In genomic region chr11:47991894-47992293, GRCh38 we compare ENCODE assay signal across 12 cellular contexts. TPM values are rescaled to one million over a fixed set of nuclear protein-coding genes. Genes with fewer than 3 reads are reported as not detected.
A peak's percentile ranks its signal among the peaks of the same experiment; 100 is the strongest.
DNase-seq lines count a peak whose midpoint lies in the region; ATAC-seq, FAIRE-seq and TF ChIP-seq lines count a peak whose summit lies in the region.
"Had no signal": no experiment of that assay in that cellular context is flagged by ENCODE, and none has a peak within 500 bp of the region (broad histone marks: within the 10 kb centered on the region; RNA-seq: fewer than 3 reads in every experiment).

No MANE protein-coding gene starts in this region.

- H3K9me2 ChIP-seq in OCI-LY7 (ENCODE audit: insufficient read depth, low read length) = no peaks in the 10 kb centered on the region

- WGBS in endodermal cell (ENCODE audit: insufficient coverage in 1 of 2, insufficient read length in 1 of 2), 2 experiments = 97 to 100% methylated on average over 3 to 6 of the region's 6 CpGs
- 77 to 94% (median 88%) methylated on average over 6 of the region's 6 CpGs for WGBS in psoas muscle, 3 donors

- H3K4me3 Mint-ChIP-seq in activated CD4-positive, alpha-beta T cell treated with anti-CD3 and anti-CD28 coated beads, Interleukin-2, amount 10 ng/mL, durations not matched to agents 7 days and 5 days = no peak overlapping the region
- no peak overlapping the region for H3K4me3 Mint-ChIP-seq in activated CD4-positive, alpha-beta T cell treated with anti-CD3 and anti-CD28 coated beads, Interleukin-2, amount 10 ng/mL, durations not matched to agents 24 days and 14 days
- no peak overlapping the region for H3K4me3 Mint-ChIP-seq in endodermal cell

- H3K4me3 ChIP-seq in OCI-LY7 (ENCODE audit: low read depth, low read length, poor library complexity, severe bottlenecking) = peak overlapping the region; percentile 59
- no peak overlapping the region for H3K4me3 ChIP-seq in endodermal cell (ENCODE audit: low read length)
- H3K4me3 ChIP-seq in psoas muscle = no peak overlapping the region

- FAIRE-seq in GM19239 (lab: Jason Lieb, UNC) = no peak

- CTCF ChIA-PET in activated CD4-positive, alpha-beta T cell treated with anti-CD3 and anti-CD28 coated beads, Interleukin-2, amount 10 ng/mL, durations not matched to agents 7 days and 5 days (lab: Charles Lee) = interaction anchor here (0.7 to 2.3 kb wide), 4 partner anchors 8 to 117 kb away, joined by 3 to 7 read pairs (median 5); no protein-coding TSS in a partner anchor
- CTCF ChIA-PET in OCI-LY7 (lab: Charles Lee; ENCODE audit: unreplicated experiment) = no interaction called here

- no peaks in the 10 kb centered on the region for H3K27me3 Mint-ChIP-seq in activated CD4-positive, alpha-beta T cell treated with anti-CD3 and anti-CD28 coated beads, Interleukin-2, amount 10 ng/mL, durations not matched to agents 7 days and 5 days
- no peaks in the 10 kb centered on the region for H3K27me3 Mint-ChIP-seq in activated CD4-positive, alpha-beta T cell treated with anti-CD3 and anti-CD28 coated beads, Interleukin-2, amount 10 ng/mL, durations not matched to agents 24 days and 14 days
- no peaks in the 10 kb centered on the region for H3K27me3 Mint-ChIP-seq in endodermal cell (ENCODE audit: insufficient read depth)

- peaks cover 40% of the 10 kb centered on the region for H3K36me3 Mint-ChIP-seq in activated CD4-positive, alpha-beta T cell treated with anti-CD3 and anti-CD28 coated beads, Interleukin-2, amount 10 ng/mL, durations not matched to agents 7 days and 5 days (ENCODE audit: low read depth)
- peaks cover 36% of the 10 kb centered on the region for H3K36me3 Mint-ChIP-seq in activated CD4-positive, alpha-beta T cell treated with anti-CD3 and anti-CD28 coated beads, Interleukin-2, amount 10 ng/mL, durations not matched to agents 24 days and 14 days (ENCODE audit: low read depth)
- peaks cover 5% of the 10 kb centered on the region for H3K36me3 Mint-ChIP-seq in endodermal cell (ENCODE audit: low read depth)
- H3K36me3 Mint-ChIP-seq: activated naive CD4-positive, alpha-beta T cell treated with anti-CD3 and anti-CD28 coated beads, Interleukin-2, amount 50 U/mL, for 72 hours had no signal

- peak overlapping the region; percentile 41 for H3K27ac ChIP-seq in OCI-LY7 (ENCODE audit: low read depth, low read length, poor library complexity, severe bottlenecking)
- no peak overlapping the region for H3K27ac ChIP-seq in endodermal cell (ENCODE audit: low read depth, low read length)
- H3K27ac ChIP-seq in psoas muscle = peak overlapping the region; percentile 78
- H3K27ac ChIP-seq: parathyroid adenoma had no signal

- peaks cover 71% of the 10 kb centered on the region for H3K4me1 ChIP-seq in OCI-LY7 (ENCODE audit: insufficient read depth, low read length, poor library complexity, severe bottlenecking)
- H3K4me1 ChIP-seq in endodermal cell (ENCODE audit: control insufficient read depth, insufficient read depth, low read length) = peaks cover 9% of the 10 kb centered on the region
- H3K4me1 ChIP-seq in psoas muscle = peaks cover 13% of the 10 kb centered on the region
- H3K4me1 ChIP-seq: parathyroid adenoma had no signal

- H3K9me3 ChIP-seq in OCI-LY7 (ENCODE audit: low read length) (no peaks in the 10 kb centered on the region), endodermal cell (ENCODE audit: control insufficient read depth, low read length) (no peaks in the 10 kb centered on the region), psoas muscle (no peaks in the 10 kb centered on the region)

- ATAC-seq in psoas muscle (peak in 2 of 4 donors; percentile 25 to 36), GM21526 (IDR thresholded peaks at IDR 0.05; ENCODE audit: low FRiP score, unreplicated experiment) (no peak), HG02884 (IDR thresholded peaks at IDR 0.05; ENCODE audit: unreplicated experiment) (no peak)

- intact Hi-C loops in activated CD4-positive, alpha-beta T cell treated with anti-CD3 and anti-CD28 coated beads, Interleukin-2, amount 10 ng/mL, durations not matched to agents 24 days and 14 days (cut with micrococcal nuclease) = loop anchor here (1.0 kb wide), 2 partner anchors 7 to 9 kb away; no protein-coding TSS in a partner anchor
- intact Hi-C loops in OCI-LY7 (cut with micrococcal nuclease; ENCODE audit: unreplicated experiment) (no loop called here), psoas muscle (cut with DNase I) (loop anchor here in 1 of 2 donors (5.0 kb wide), 1 partner anchor 40 kb away; no protein-coding TSS in a partner anchor)

- H3K9ac ChIP-seq in endodermal cell (ENCODE audit: extremely low read depth, low read length, poor library complexity, severe bottlenecking) = no peak overlapping the region
- H3K9ac ChIP-seq: parathyroid adenoma had no signal

- H3K4me2 ChIP-seq in OCI-LY7 (ENCODE audit: low read length) = peak overlapping the region; percentile 80

- no peaks in the 10 kb centered on the region for H3K9me3 Mint-ChIP-seq in activated CD4-positive, alpha-beta T cell treated with anti-CD3 and anti-CD28 coated beads, Interleukin-2, amount 10 ng/mL, durations not matched to agents 7 days and 5 days
- H3K9me3 Mint-ChIP-seq in activated CD4-positive, alpha-beta T cell treated with anti-CD3 and anti-CD28 coated beads, Interleukin-2, amount 10 ng/mL, durations not matched to agents 24 days and 14 days = no peaks in the 10 kb centered on the region
- no peaks in the 10 kb centered on the region for H3K9me3 Mint-ChIP-seq in endodermal cell
- H3K9me3 Mint-ChIP-seq: activated naive CD4-positive, alpha-beta T cell treated with anti-CD3 and anti-CD28 coated beads, Interleukin-2, amount 50 U/mL, for 72 hours had no signal

- H3K36me3 ChIP-seq in OCI-LY7 (ENCODE audit: insufficient read depth, low read length) = no peaks in the 10 kb centered on the region
- no peaks in the 10 kb centered on the region for H3K36me3 ChIP-seq in endodermal cell (ENCODE audit: control insufficient read depth, insufficient read depth, low read length)
- H3K36me3 ChIP-seq in psoas muscle (ENCODE audit: insufficient read depth in 1 of 2, low read depth in 1 of 2) = no peaks in the 10 kb centered on the region

- peak overlapping the region; percentile 77; the same call in 1 of the 2 replicates for H2AFZ ChIP-seq in OCI-LY7 (ENCODE audit: low read length)
- H2AFZ ChIP-seq: parathyroid adenoma had no signal

- H3K27me3 ChIP-seq in endodermal cell (ENCODE audit: control insufficient read depth, insufficient read depth, low read length, poor library complexity, severe bottlenecking) = no peaks in the 10 kb centered on the region
- no peaks in the 10 kb centered on the region for H3K27me3 ChIP-seq in psoas muscle (ENCODE audit: insufficient read depth in 3 of 3, low read length in 2 of 3)

- no peak for TF ChIP-seq CTCF in OCI-LY7 (conservative IDR thresholded peaks at IDR 0.05; ENCODE audit: low read length)
- TF ChIP-seq CTCF in endodermal cell (conservative IDR thresholded peaks at IDR 0.05) = no peak
- TF ChIP-seq CTCF in psoas muscle (IDR thresholded peaks at IDR 0.05) = no peak

- H3K4me1 Mint-ChIP-seq in activated CD4-positive, alpha-beta T cell treated with anti-CD3 and anti-CD28 coated beads, Interleukin-2, amount 10 ng/mL, durations not matched to agents 7 days and 5 days = peaks cover 70% of the 10 kb centered on the region
- peaks cover 54% of the 10 kb centered on the region for H3K4me1 Mint-ChIP-seq in activated CD4-positive, alpha-beta T cell treated with anti-CD3 and anti-CD28 coated beads, Interleukin-2, amount 10 ng/mL, durations not matched to agents 24 days and 14 days
- H3K4me1 Mint-ChIP-seq in endodermal cell = peaks cover 37% of the 10 kb centered on the region

- no peak for DNase-seq in activated CD4-positive, alpha-beta T cell treated with anti-CD3 and anti-CD28 coated beads, Interleukin-2, amount 10 ng/mL, durations not matched to agents 7 days and 5 days
- no peak for DNase-seq in activated CD4-positive, alpha-beta T cell treated with anti-CD3 and anti-CD28 coated beads, Interleukin-2, amount 10 ng/mL, durations not matched to agents 24 days and 14 days
- DNase-seq in OCI-LY7 (ENCODE audit: low spot score) (no peak), endodermal cell (no peak), psoas muscle (no peak), GM19239 (ENCODE audit: insufficient read length, low spot score) (no peak)
- DNase-seq: T-helper 1 cell, trophoblast cell had no signal

- H4K20me1 ChIP-seq in OCI-LY7 (ENCODE audit: insufficient read depth, low read length) = no peaks in the 10 kb centered on the region

- peaks cover 16% of the 10 kb centered on the region; the same call in 1 of the 2 replicates for H3K79me2 ChIP-seq in OCI-LY7 (ENCODE audit: insufficient read depth, low read depth, low read length)
- H3K79me2 ChIP-seq: parathyroid adenoma had no signal

- H3K27ac Mint-ChIP-seq in activated CD4-positive, alpha-beta T cell treated with anti-CD3 and anti-CD28 coated beads, Interleukin-2, amount 10 ng/mL, durations not matched to agents 7 days and 5 days = peak overlapping the region; percentile 76
- H3K27ac Mint-ChIP-seq in activated CD4-positive, alpha-beta T cell treated with anti-CD3 and anti-CD28 coated beads, Interleukin-2, amount 10 ng/mL, durations not matched to agents 24 days and 14 days = no peak overlapping the region
- peak overlapping the region; percentile 21 for H3K27ac Mint-ChIP-seq in endodermal cell

- BruUV-seq in OCI-LY7 (replicated peaks; lab: Mats Ljungman, UMichigan) = no TSS peak

- POLR2A ChIA-PET in activated CD4-positive, alpha-beta T cell treated with anti-CD3 and anti-CD28 coated beads, Interleukin-2, amount 10 ng/mL, durations not matched to agents 7 days and 5 days (lab: Charles Lee) = no interaction called here
- POLR2A ChIA-PET in OCI-LY7 (lab: Charles Lee) = interaction anchor here (0.6 to 4.2 kb wide), 4 partner anchors 8 to 1490 kb away, joined by 3 to 25 read pairs (median 6); no protein-coding TSS in a partner anchor

RNA-seq across cellular contexts. Expression of gene PTPRJ, which starts 11.5 kb away (rescaled TPM):
- total RNA-seq in activated CD4-positive, alpha-beta T cell treated with anti-CD3 and anti-CD28 coated beads, Interleukin-2, amount 10 ng/mL, durations not matched to agents 7 days and 5 days = 10 to 100 TPM; 75.2 to 81.3 TPM
- total RNA-seq in activated CD4-positive, alpha-beta T cell treated with anti-CD3 and anti-CD28 coated beads, Interleukin-2, amount 10 ng/mL, durations not matched to agents 24 days and 14 days = 51.3 and 52.2 TPM in 2 replicates
- total RNA-seq in OCI-LY7 (2014; rRNA removed; shearing (Covaris generic)) = 4.5 and 5.4 TPM in 2 replicates
- total RNA-seq in OCI-LY7 (2022) (24.9 and 28.3 TPM in 2 replicates), endodermal cell (10 to 100 TPM; 26.5 to 37.4 TPM), psoas muscle (10 to 100 TPM in 1 of 4 donors, 1 to 10 TPM in 3; 2.6 to 12.4 (median 4.7) TPM)
- 11.9 TPM for polyA plus RNA-seq in endodermal cell (2013, experiment 1 of 2)
- polyA plus RNA-seq in endodermal cell (2013, experiment 2 of 2) = 12.4 TPM
- 1 to 10 TPM in 1 of 3 donors, under 1 TPM in 2; 0.32 to 4.4 (median 0.71) TPM for polyA plus RNA-seq in psoas muscle
